25 cellular contexts compared by ENCODE assay signal in the genomic region with DNA sequence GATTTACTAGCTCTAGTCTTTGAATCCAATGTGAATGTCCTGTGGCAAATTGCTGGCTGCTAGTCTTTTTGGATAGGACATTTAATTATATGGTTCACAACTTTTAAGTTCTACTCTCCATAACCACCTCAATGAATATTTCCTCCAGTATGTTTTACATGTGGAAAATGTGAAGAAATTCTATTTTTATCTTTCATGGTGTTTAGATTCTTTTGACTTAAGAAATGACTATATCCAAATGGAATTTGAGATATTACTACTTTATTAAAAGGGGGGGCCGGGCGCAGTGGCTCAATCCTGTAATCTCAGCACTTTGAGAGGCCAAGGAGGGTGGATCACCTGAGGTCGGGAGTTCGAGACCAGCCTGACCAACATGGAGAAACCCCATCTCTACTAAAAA.
DNase-seq lines count a peak whose midpoint lies in the region; TF ChIP-seq lines count a peak whose summit lies in the region.
"Had no signal": no experiment of that assay in that cellular context is flagged by ENCODE, and none has a peak within 500 bp of the region (broad histone marks: within the 10 kb centered on the region; RNA-seq: fewer than 3 reads in every experiment).

No MANE protein-coding gene starts in this region.

- 90% methylated on average over 4 of the region's 4 CpGs for WGBS in mesenchymal stem cell

- H3K36me3 ChIP-seq in mesenchymal stem cell (ENCODE audit: control insufficient read depth in 1 of 2, insufficient read depth in 2 of 2, low read depth in 1 of 2, low read length in 2 of 2) (no peaks in the 10 kb centered on the region), ascending aorta (no peaks in the 10 kb centered on the region)
- H3K36me3 ChIP-seq: adrenal gland, BLaER1, uterus had no signal

- DNase-seq in AG10803 (ENCODE audit: low read depth) (peak; percentile 26), LHCN-M2 (ENCODE audit: low read depth) (peak; percentile 43), chondrocyte (ENCODE audit: low spot score) (no peak), mesenchymal stem cell (peak; percentile 6), ascending aorta (ENCODE audit: low spot score in 2 of 2) (no peak), DMS 273 (lab: John Stamatoyannopoulos, UW; ENCODE audit: unreplicated experiment) (no peak)
- no peak for DNase-seq in activated naive CD4-positive, alpha-beta T cell treated with anti-CD3 and anti-CD28 coated beads, Interleukin-2, amount 50 U/mL, for 16 hours
- DNase-seq in stimulated activated naive CD4-positive, alpha-beta T cell (lab: John Stamatoyannopoulos, UW): no peak
- DNase-seq: activated CD4-positive, alpha-beta T cell treated with anti-CD3 and anti-CD28 coated beads for 4 hours; activated CD8-positive, alpha-beta memory T cell treated with anti-CD3 and anti-CD28 coated beads for 24 hours; activated gamma-delta T cell treated with Interleukin-2 at 50 U/mL for 16 hours; activated T-cell treated with anti-CD3 and anti-CD28 coated beads, Interleukin-2, amount 50 U/mL, for 1 hour; adrenal gland; dermis blood vessel endothelial cell; DND-41; KG1; naive B cell; NCI-H187; occipital lobe; small intestine; stimulated activated CD4-positive, alpha-beta T cell treated with anti-CD3 and anti-CD28 coated beads, Interleukin-2, amount 100 ng/mL, for 24 hours; uterus had no signal

- no peak overlapping the region for H2BK12ac ChIP-seq in mesenchymal stem cell (ENCODE audit: low read length in 2 of 2)

- H2BK15ac ChIP-seq in mesenchymal stem cell (ENCODE audit: low read depth, poor library complexity, severe bottlenecking): no peak overlapping the region

- no peak overlapping the region for H3K4me2 ChIP-seq in mesenchymal stem cell (ENCODE audit: low read length, poor library complexity, severe bottlenecking)
- H3K4me2 ChIP-seq: A549, BLaER1 had no signal

- no peak overlapping the region for H3K27ac ChIP-seq in mesenchymal stem cell (ENCODE audit: low read length, poor library complexity, severe bottlenecking)
- H3K27ac ChIP-seq in ascending aorta: peak overlapping the region in 1 of 2 donors; percentile 34
- H3K27ac ChIP-seq: A549, adrenal gland, BLaER1, uterus had no signal

- H3K23ac ChIP-seq in mesenchymal stem cell (ENCODE audit: low read length in 2 of 2): no peak overlapping the region

- no peak overlapping the region for H3K14ac ChIP-seq in mesenchymal stem cell (ENCODE audit: low read length in 2 of 2)

- H3K36me3 Mint-ChIP-seq in chondrocyte (ENCODE audit: low read depth): no peaks in the 10 kb centered on the region
- H3K36me3 Mint-ChIP-seq: memory B cell, naive B cell had no signal

- no peak overlapping the region for H2AK5ac ChIP-seq in mesenchymal stem cell (ENCODE audit: low read length, severe bottlenecking)

- no peaks in the 10 kb centered on the region for H3K9me3 ChIP-seq in mesenchymal stem cell (ENCODE audit: control insufficient read depth, low read length)
- H3K9me3 ChIP-seq in ascending aorta: no peaks in the 10 kb centered on the region
- H3K9me3 ChIP-seq: A549, adrenal gland, BLaER1, uterus had no signal

- H2BK120ac ChIP-seq in mesenchymal stem cell (ENCODE audit: low read depth, low read length): no peak overlapping the region

- H4K8ac ChIP-seq in mesenchymal stem cell (ENCODE audit: low read length): no peak overlapping the region

- intact Hi-C loops in ascending aorta (cut with DNase I): loop anchor here (5.0 kb wide), 1 partner anchor 202 kb away; the partner anchor contains the start of gene ARL4A

- no peaks in the 10 kb centered on the region for H3K27me3 Mint-ChIP-seq in chondrocyte (ENCODE audit: low read depth)
- H3K27me3 Mint-ChIP-seq: memory B cell had no signal

- peaks cover 28% of the 10 kb centered on the region for H3K4me1 Mint-ChIP-seq in chondrocyte (ENCODE audit: low read depth)
- H3K4me1 Mint-ChIP-seq: memory B cell, naive B cell had no signal

- peak overlapping the region; percentile 29 for H3K9ac ChIP-seq in mesenchymal stem cell (ENCODE audit: low read length)
- H3K9ac ChIP-seq: BLaER1 had no signal

- H3K4ac ChIP-seq in mesenchymal stem cell (ENCODE audit: low read depth in 1 of 2, low read length in 2 of 2): no peak overlapping the region

- peak overlapping the region; percentile 87 for H3K27ac Mint-ChIP-seq in chondrocyte (ENCODE audit: unreplicated experiment)
- H3K27ac Mint-ChIP-seq: memory B cell, naive B cell had no signal

- H3K4me1 ChIP-seq in mesenchymal stem cell (ENCODE audit: control insufficient read depth, insufficient read depth, low read depth, low read length): no peaks in the 10 kb centered on the region
- peaks cover 0 to 6% of the 10 kb centered on the region in 2 donors for H3K4me1 ChIP-seq in ascending aorta
- H3K4me1 ChIP-seq: adrenal gland, BLaER1, uterus had no signal

- no peak for TF ChIP-seq CTCF in AG10803 (conservative IDR thresholded peaks at IDR 0.05; ENCODE audit: low read length)
- TF ChIP-seq CTCF in chondrocyte (IDR thresholded peaks at IDR 0.05): no peak
- TF ChIP-seq CTCF in ascending aorta (IDR thresholded peaks at IDR 0.05): no peak

- no peak overlapping the region for H2AFZ ChIP-seq in mesenchymal stem cell (ENCODE audit: low read depth, low read length)

- H3K4me3 ChIP-seq in AG10803 (ENCODE audit: low read length): no peak overlapping the region
- H3K4me3 ChIP-seq in mesenchymal stem cell (ENCODE audit: insufficient read depth in 1 of 2, low read depth in 1 of 2, low read length in 2 of 2): no peak overlapping the region
- no peak overlapping the region for H3K4me3 ChIP-seq in ascending aorta
- H3K4me3 ChIP-seq: A549, adrenal gland, BLaER1, uterus had no signal

- no peak overlapping the region for H3K4me3 Mint-ChIP-seq in chondrocyte (ENCODE audit: unreplicated experiment)
- H3K4me3 Mint-ChIP-seq: memory B cell, naive B cell had no signal

- H3K18ac ChIP-seq in mesenchymal stem cell (ENCODE audit: low read depth in 1 of 2, low read length in 2 of 2): peak overlapping the region in 1 of 2 experiments; percentile 21

- H3K9me3 Mint-ChIP-seq in chondrocyte (ENCODE audit: low read depth): peaks cover 3% of the 10 kb centered on the region
- H3K9me3 Mint-ChIP-seq: memory B cell, naive B cell had no signal

- no peak overlapping the region for H4K91ac ChIP-seq in mesenchymal stem cell (ENCODE audit: low read length)

- H3K79me1 ChIP-seq in mesenchymal stem cell (replicated peaks; ENCODE audit: low read length, poor library complexity, severe bottlenecking): no peaks in the 10 kb centered on the region

- H2BK5ac ChIP-seq in mesenchymal stem cell (ENCODE audit: low read depth, low read length, poor library complexity, severe bottlenecking): no peak overlapping the region

- H3K27me3 ChIP-seq in mesenchymal stem cell (ENCODE audit: control insufficient read depth in 1 of 2, insufficient read depth in 1 of 2, low read length in 2 of 2) (no peaks in the 10 kb centered on the region), ascending aorta (no peaks in the 10 kb centered on the region)
- H3K27me3 ChIP-seq: adrenal gland, BLaER1, uterus had no signal

Comparison
In these comparisons a context has a peak if more than half of its experiments do, and no peak if none do; other contexts are left out.
1. DNase-seq: peak in AG10803 (single experiment), LHCN-M2 (single experiment) and mesenchymal stem cell (single experiment); none in chondrocyte (single experiment), activated naive CD4-positive, alpha-beta T cell treated with anti-CD3 and anti-CD28 coated beads, Interleukin-2, amount 50 U/mL, for 16 hours (single experiment), stimulated activated naive CD4-positive, alpha-beta T cell (0 of 6), ascending aorta (0 of 2) and DMS 273 (single experiment).